ENCODE assay signal across 1 cellular context in genomic region chr3:187669675-187670504, GRCh38.
TF ChIP-seq lines count a peak whose summit lies in the region.

Gene SST, minus strand, starts transcription at chr3:187670394. Its CDS starts 103 bp downstream, at chr3:187670291.

TF ChIP-seq in HepG2, 621 proteins besides CTCF, POLR2A, EP300 and RAD21 (continued from another document and continues in another):
- TF ChIP-seq GPBP1L1 (CRISPR knock-in tag; IDR thresholded peaks at IDR 0.05), result no peak
- TF ChIP-seq ZNF709 (CRISPR knock-in tag; IDR thresholded peaks at IDR 0.05), result peak; percentile 95
- peak; percentile 95 for TF ChIP-seq ZNF891 (CRISPR knock-in tag; IDR thresholded peaks at IDR 0.05)
- TF ChIP-seq CHCHD3 (CRISPR knock-in tag; IDR thresholded peaks at IDR 0.05), result no peak
- TF ChIP-seq IRX3 (CRISPR knock-in tag; IDR thresholded peaks at IDR 0.05; ENCODE audit: borderline replicate concordance, low read depth), result peak; percentile 93; the same call in 1 of the 2 replicates
- no peak; the same call in 1 of the 2 replicates for TF ChIP-seq ZSCAN31 (CRISPR knock-in tag; IDR thresholded peaks at IDR 0.05; ENCODE audit: low read depth)
- TF ChIP-seq ZFYVE20 (CRISPR knock-in tag; IDR thresholded peaks at IDR 0.05; ENCODE audit: borderline replicate concordance, low read depth), result peak; percentile 96
- TF ChIP-seq IKZF1 (IDR thresholded peaks at IDR 0.05), result no peak
- no peak for TF ChIP-seq MTF2 (CRISPR knock-in tag; IDR thresholded peaks at IDR 0.05; ENCODE audit: borderline replicate concordance)
- TF ChIP-seq PBX3 (CRISPR knock-in tag; IDR thresholded peaks at IDR 0.05; ENCODE audit: borderline replicate concordance), result peak; percentile 95
- TF ChIP-seq ZNF775 (CRISPR knock-in tag; IDR thresholded peaks at IDR 0.05; ENCODE audit: borderline replicate concordance), result no peak
- TF ChIP-seq THAP11 (CRISPR knock-in tag; IDR thresholded peaks at IDR 0.05), result peak; percentile 77
- TF ChIP-seq PHB2 (IDR thresholded peaks at IDR 0.05; ENCODE audit: partially characterized antibody), result no peak
- no peak for TF ChIP-seq ZNF460 (CRISPR knock-in tag; IDR thresholded peaks at IDR 0.05; ENCODE audit: borderline replicate concordance)
- TF ChIP-seq RORA (CRISPR knock-in tag; IDR thresholded peaks at IDR 0.05), result 0 out of 2 replicates have a peak, but pooled peaks have one; percentile 38
- peak; percentile 95 for TF ChIP-seq ZNF547 (CRISPR knock-in tag; IDR thresholded peaks at IDR 0.05)
- TF ChIP-seq E2F1 (CRISPR knock-in tag; IDR thresholded peaks at IDR 0.05), result peak; percentile 85
- TF ChIP-seq ZNF589 (CRISPR knock-in tag; conservative IDR thresholded peaks at IDR 0.05), result peak; percentile 95
- TF ChIP-seq U2AF2 (IDR thresholded peaks at IDR 0.05; ENCODE audit: low read depth, low read length), result no peak
- TF ChIP-seq NR2F6 (IDR thresholded peaks at IDR 0.05), result no peak
- TF ChIP-seq NR2F6 (CRISPR knock-in tag; IDR thresholded peaks at IDR 0.05), result peak; percentile 76
- TF ChIP-seq ZNF513 (CRISPR knock-in tag; conservative IDR thresholded peaks at IDR 0.05), result no peak
- peak; percentile 88; the same call in 1 of the 2 replicates for TF ChIP-seq GZF1 (CRISPR knock-in tag; IDR thresholded peaks at IDR 0.05)
- TF ChIP-seq PHF5A (CRISPR knock-in tag; IDR thresholded peaks at IDR 0.05; ENCODE audit: low read depth, unreplicated experiment), result peak; percentile 60
- peak; percentile 94 for TF ChIP-seq ZFP82 (CRISPR knock-in tag; IDR thresholded peaks at IDR 0.05; ENCODE audit: borderline replicate concordance)
- TF ChIP-seq HOXA3 (CRISPR knock-in tag; IDR thresholded peaks at IDR 0.05), result peak; percentile 80
- TF ChIP-seq CENPX (CRISPR knock-in tag; IDR thresholded peaks at IDR 0.05), result no peak
- TF ChIP-seq TFAP4 (IDR thresholded peaks at IDR 0.05; ENCODE audit: borderline replicate concordance, low read depth), result no peak
- TF ChIP-seq ZMAT3 (CRISPR knock-in tag; conservative IDR thresholded peaks at IDR 0.05), result peak; percentile 94; the same call in 1 of the 2 replicates
- TF ChIP-seq KDM1A (CRISPR knock-in tag; IDR thresholded peaks at IDR 0.05), result 0 out of 2 replicates have a peak, but pooled peaks have one; percentile 30
- TF ChIP-seq KDM3A (CRISPR knock-in tag; IDR thresholded peaks at IDR 0.05; ENCODE audit: low read depth), result peak; percentile 78; the same call in 1 of the 2 replicates
- peak; percentile 94 for TF ChIP-seq ZNF335 (CRISPR knock-in tag; IDR thresholded peaks at IDR 0.05)
- peak; percentile 96 for TF ChIP-seq ZNF12 (CRISPR knock-in tag; IDR thresholded peaks at IDR 0.05)
- TF ChIP-seq ZEB1 (IDR thresholded peaks at IDR 0.05; ENCODE audit: insufficient replicate concordance, low read depth), result no peak
- TF ChIP-seq ZNF484 (CRISPR knock-in tag; IDR thresholded peaks at IDR 0.05; ENCODE audit: borderline replicate concordance, low read depth), result peak; percentile 86; the same call in 1 of the 2 replicates
- no peak for TF ChIP-seq ZNF282 (IDR thresholded peaks at IDR 0.05; ENCODE audit: partially characterized antibody)
- TF ChIP-seq ZNF512B (CRISPR knock-in tag; IDR thresholded peaks at IDR 0.05; ENCODE audit: borderline replicate concordance), result no peak
- peak; percentile 91 for TF ChIP-seq ZNF33B (CRISPR knock-in tag; IDR thresholded peaks at IDR 0.05)
- no peak for TF ChIP-seq ZKSCAN1 (IDR thresholded peaks at IDR 0.05; ENCODE audit: low read length)
- TF ChIP-seq ZBTB37 (CRISPR knock-in tag; IDR thresholded peaks at IDR 0.05), result peak; percentile 72; the same call in 1 of the 2 replicates
- TF ChIP-seq FOXJ3 (CRISPR knock-in tag; IDR thresholded peaks at IDR 0.05; ENCODE audit: borderline replicate concordance), result peak; percentile 51; the same call in 1 of the 2 replicates
- TF ChIP-seq ZNF501 (CRISPR knock-in tag; IDR thresholded peaks at IDR 0.05), result peak; percentile 61; the same call in 1 of the 2 replicates
- no peak for TF ChIP-seq ZNF383 (CRISPR knock-in tag; IDR thresholded peaks at IDR 0.05; ENCODE audit: borderline replicate concordance)
- TF ChIP-seq GTF2F1 (IDR thresholded peaks at IDR 0.05; ENCODE audit: low read length), result no peak
- peak; percentile 74; the same call in 1 of the 2 replicates for TF ChIP-seq ZNF552 (CRISPR knock-in tag; IDR thresholded peaks at IDR 0.05; ENCODE audit: borderline replicate concordance)
- TF ChIP-seq ZNF574 (CRISPR knock-in tag; IDR thresholded peaks at IDR 0.05), result peak; percentile 92
- peak; percentile 86 for TF ChIP-seq ZBTB21 (CRISPR knock-in tag; IDR thresholded peaks at IDR 0.05)
- peak; percentile 100 for TF ChIP-seq NKX3-1 (CRISPR knock-in tag; IDR thresholded peaks at IDR 0.05)
- TF ChIP-seq REST (IDR thresholded peaks at IDR 0.05; ENCODE audit: borderline replicate concordance in 1 of 2, low read depth in 1 of 2, low read length in 2 of 2), result peak; percentile 98 to 99
- peak; percentile 55; the same call in 1 of the 2 replicates for TF ChIP-seq ZNF740 (CRISPR knock-in tag; IDR thresholded peaks at IDR 0.05)
- peak; percentile 97; the same call in 1 of the 2 replicates for TF ChIP-seq CAMTA2 (CRISPR knock-in tag; IDR thresholded peaks at IDR 0.05; ENCODE audit: borderline replicate concordance)
